1 cellular context compared by ENCODE assay signal in the genomic region with DNA sequence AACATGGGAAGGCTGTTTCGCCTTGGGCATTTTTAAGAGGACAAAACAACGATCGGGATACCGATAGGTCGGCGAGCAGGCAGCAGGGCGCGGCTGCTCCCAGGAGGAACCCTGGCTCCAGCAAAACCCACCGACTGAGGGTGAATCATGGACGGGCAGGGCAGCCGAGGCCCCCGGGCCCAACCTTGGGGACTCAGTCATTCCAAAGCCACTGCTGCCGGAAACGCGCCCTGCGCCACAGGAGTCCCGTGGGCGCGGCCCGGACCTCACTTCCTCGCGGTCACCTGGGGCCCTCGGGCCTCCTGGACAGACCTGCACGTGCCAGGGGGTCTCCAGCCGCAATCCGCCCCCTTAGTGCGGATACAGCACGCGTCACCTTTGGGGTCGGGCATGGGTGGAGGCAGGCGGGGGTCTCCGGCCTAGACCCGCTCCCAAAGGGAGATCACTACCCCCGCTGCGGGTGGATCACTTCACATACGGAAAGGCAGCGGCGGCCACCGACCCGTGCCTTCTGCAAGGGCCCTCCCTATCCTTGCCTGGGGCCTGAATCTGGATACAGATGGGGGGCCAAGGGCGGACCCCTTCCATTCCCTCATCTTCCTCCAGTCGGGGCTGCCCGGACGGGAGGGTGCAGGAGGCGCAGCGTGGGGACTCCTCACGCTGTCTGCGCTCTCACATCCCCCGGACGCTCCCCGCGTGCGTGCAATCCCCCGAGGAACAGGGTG.
A peak's percentile ranks its signal among the peaks of the same experiment; 100 is the strongest.
TF ChIP-seq lines count a peak whose summit lies in the region.

No MANE protein-coding gene starts in this region.

TF ChIP-seq in HepG2, 621 proteins besides CTCF, POLR2A, EP300 and RAD21 (continued from another document and continues in another):
- TF ChIP-seq, protein P1, sequence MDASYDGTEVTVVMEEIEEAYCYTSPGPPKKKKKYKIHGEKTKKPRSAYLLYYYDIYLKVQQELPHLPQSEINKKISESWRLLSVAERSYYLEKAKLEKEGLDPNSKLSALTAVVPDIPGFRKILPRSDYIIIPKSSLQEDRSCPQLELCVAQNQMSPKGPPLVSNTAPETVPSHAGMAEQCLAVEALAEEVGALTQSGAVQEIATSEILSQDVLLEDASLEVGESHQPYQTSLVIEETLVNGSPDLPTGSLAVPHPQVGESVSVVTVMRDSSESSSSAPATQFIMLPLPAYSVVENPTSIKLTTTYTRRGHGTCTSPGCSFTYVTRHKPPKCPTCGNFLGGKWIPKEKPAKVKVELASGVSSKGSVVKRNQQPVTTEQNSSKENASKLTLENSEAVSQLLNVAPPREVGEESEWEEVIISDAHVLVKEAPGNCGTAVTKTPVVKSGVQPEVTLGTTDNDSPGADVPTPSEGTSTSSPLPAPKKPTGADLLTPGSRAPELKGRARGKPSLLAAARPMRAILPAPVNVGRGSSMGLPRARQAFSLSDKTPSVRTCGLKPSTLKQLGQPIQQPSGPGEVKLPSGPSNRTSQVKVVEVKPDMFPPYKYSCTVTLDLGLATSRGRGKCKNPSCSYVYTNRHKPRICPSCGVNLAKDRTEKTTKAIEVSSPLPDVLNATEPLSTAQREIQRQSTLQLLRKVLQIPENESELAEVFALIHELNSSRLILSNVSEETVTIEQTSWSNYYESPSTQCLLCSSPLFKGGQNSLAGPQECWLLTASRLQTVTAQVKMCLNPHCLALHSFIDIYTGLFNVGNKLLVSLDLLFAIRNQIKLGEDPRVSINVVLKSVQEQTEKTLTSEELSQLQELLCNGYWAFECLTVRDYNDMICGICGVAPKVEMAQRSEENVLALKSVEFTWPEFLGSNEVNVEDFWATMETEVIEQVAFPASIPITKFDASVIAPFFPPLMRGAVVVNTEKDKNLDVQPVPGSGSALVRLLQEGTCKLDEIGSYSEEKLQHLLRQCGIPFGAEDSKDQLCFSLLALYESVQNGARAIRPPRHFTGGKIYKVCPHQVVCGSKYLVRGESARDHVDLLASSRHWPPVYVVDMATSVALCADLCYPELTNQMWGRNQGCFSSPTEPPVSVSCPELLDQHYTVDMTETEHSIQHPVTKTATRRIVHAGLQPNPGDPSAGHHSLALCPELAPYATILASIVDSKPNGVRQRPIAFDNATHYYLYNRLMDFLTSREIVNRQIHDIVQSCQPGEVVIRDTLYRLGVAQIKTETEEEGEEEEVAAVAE (CRISPR knock-in tag; IDR thresholded peaks at IDR 0.05; ENCODE audit: borderline replicate concordance): peak; percentile 22; the same call in 1 of the 2 replicates
- TF ChIP-seq, protein P2, sequence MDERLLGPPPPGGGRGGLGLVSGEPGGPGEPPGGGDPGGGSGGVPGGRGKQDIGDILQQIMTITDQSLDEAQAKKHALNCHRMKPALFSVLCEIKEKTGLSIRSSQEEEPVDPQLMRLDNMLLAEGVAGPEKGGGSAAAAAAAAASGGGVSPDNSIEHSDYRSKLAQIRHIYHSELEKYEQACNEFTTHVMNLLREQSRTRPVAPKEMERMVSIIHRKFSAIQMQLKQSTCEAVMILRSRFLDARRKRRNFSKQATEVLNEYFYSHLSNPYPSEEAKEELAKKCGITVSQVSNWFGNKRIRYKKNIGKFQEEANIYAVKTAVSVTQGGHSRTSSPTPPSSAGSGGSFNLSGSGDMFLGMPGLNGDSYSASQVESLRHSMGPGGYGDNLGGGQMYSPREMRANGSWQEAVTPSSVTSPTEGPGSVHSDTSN (CRISPR knock-in tag; IDR thresholded peaks at IDR 0.05): no peak
- TF ChIP-seq SIX1 (CRISPR knock-in tag; IDR thresholded peaks at IDR 0.05; ENCODE audit: borderline replicate concordance) (no peak), GTF2F1 (IDR thresholded peaks at IDR 0.05; ENCODE audit: low read length) (no peak), CC2D1A (CRISPR knock-in tag; IDR thresholded peaks at IDR 0.05) (no peak), KLF13 (CRISPR knock-in tag; IDR thresholded peaks at IDR 0.05) (no peak), KLF16 (CRISPR knock-in tag; IDR thresholded peaks at IDR 0.05) (no peak), ZNF792 (CRISPR knock-in tag; IDR thresholded peaks at IDR 0.05) (0 out of 2 replicates have a peak, but pooled peaks have one; percentile 20), ZNF607 (CRISPR knock-in tag; IDR thresholded peaks at IDR 0.05; ENCODE audit: borderline replicate concordance) (peak; percentile 45), HNRNPLL (IDR thresholded peaks at IDR 0.05; ENCODE audit: low read depth, low read length, poor library complexity, severe bottlenecking) (peak; percentile 86), ARNT2 (CRISPR knock-in tag; IDR thresholded peaks at IDR 0.05; ENCODE audit: low read depth) (no peak), ZNF33B (CRISPR knock-in tag; IDR thresholded peaks at IDR 0.05) (0 out of 2 replicates have a peak, but pooled peaks have one; percentile 39), TEAD2 (CRISPR knock-in tag; IDR thresholded peaks at IDR 0.05) (no peak), DNMT3B (CRISPR knock-in tag; conservative IDR thresholded peaks at IDR 0.05) (no peak), ZNF567 (CRISPR knock-in tag; IDR thresholded peaks at IDR 0.05; ENCODE audit: borderline replicate concordance) (no peak), FOXA1 (IDR thresholded peaks at IDR 0.05) (no peak), FOXA1 (CRISPR knock-in tag; IDR thresholded peaks at IDR 0.05) (no peak), SP5 (CRISPR knock-in tag; IDR thresholded peaks at IDR 0.05; ENCODE audit: borderline replicate concordance, low read depth) (no peak; the same call in 1 of the 2 replicates), YEATS2 (CRISPR knock-in tag; IDR thresholded peaks at IDR 0.05; ENCODE audit: borderline replicate concordance) (no peak; the same call in 1 of the 2 replicates), ZNF317 (CRISPR knock-in tag; IDR thresholded peaks at IDR 0.05) (peak; percentile 48; the same call in 1 of the 2 replicates), SAFB2 (CRISPR knock-in tag; IDR thresholded peaks at IDR 0.05; ENCODE audit: borderline replicate concordance, low read depth) (no peak), PHF20 (CRISPR knock-in tag; IDR thresholded peaks at IDR 0.05) (peak; percentile 43), ZNF766 (CRISPR knock-in tag; IDR thresholded peaks at IDR 0.05; ENCODE audit: borderline replicate concordance) (0 out of 2 replicates have a peak, but pooled peaks have one; percentile 36), HOXA3 (CRISPR knock-in tag; IDR thresholded peaks at IDR 0.05) (no peak; the same call in 1 of the 2 replicates), KLF15 (CRISPR knock-in tag; IDR thresholded peaks at IDR 0.05; ENCODE audit: borderline replicate concordance) (peak; percentile 49; the same call in 1 of the 2 replicates), ZFY (CRISPR knock-in tag; IDR thresholded peaks at IDR 0.05) (peak; percentile 74; the same call in 1 of the 2 replicates), KDM3A (CRISPR knock-in tag; IDR thresholded peaks at IDR 0.05; ENCODE audit: low read depth) (no peak; the same call in 1 of the 2 replicates), ZNF431 (CRISPR knock-in tag; IDR thresholded peaks at IDR 0.05; ENCODE audit: borderline replicate concordance, low read depth) (peak; percentile 52; the same call in 1 of the 2 replicates), ZNF343 (CRISPR knock-in tag; IDR thresholded peaks at IDR 0.05) (no peak), PAF1 (CRISPR knock-in tag; IDR thresholded peaks at IDR 0.05) (no peak), ZNF547 (CRISPR knock-in tag; IDR thresholded peaks at IDR 0.05) (peak; percentile 42; the same call in 1 of the 2 replicates), AHR (CRISPR knock-in tag; IDR thresholded peaks at IDR 0.05) (no peak), NKX3-1 (CRISPR knock-in tag; IDR thresholded peaks at IDR 0.05) (no peak), ZSCAN31 (CRISPR knock-in tag; IDR thresholded peaks at IDR 0.05; ENCODE audit: low read depth) (peak; percentile 55; the same call in 1 of the 2 replicates), SOX6 (IDR thresholded peaks at IDR 0.05) (no peak), SOX6 (CRISPR knock-in tag; IDR thresholded peaks at IDR 0.05) (no peak), KDM5A (IDR thresholded peaks at IDR 0.05; ENCODE audit: borderline replicate concordance, low read length) (no peak), IKZF1 (IDR thresholded peaks at IDR 0.05) (no peak), SRY (CRISPR knock-in tag; IDR thresholded peaks at IDR 0.05) (no peak), RAD51 (IDR thresholded peaks at IDR 0.05; ENCODE audit: borderline replicate concordance) (no peak), ZNF234 (CRISPR knock-in tag; conservative IDR thresholded peaks at IDR 0.05) (peak; percentile 60; the same call in 1 of the 2 replicates), SOX5 (CRISPR knock-in tag; IDR thresholded peaks at IDR 0.05; ENCODE audit: borderline replicate concordance) (no peak), TEAD3 (CRISPR knock-in tag; optimal IDR thresholded peaks at IDR 0.05; ENCODE audit: borderline replicate concordance) (peak; percentile 6), SOX13 (IDR thresholded peaks at IDR 0.05) (no peak), SOX13 (CRISPR knock-in tag; conservative IDR thresholded peaks at IDR 0.05 in 1 of 2, IDR thresholded peaks at IDR 0.05 in 1 of 2) (peak in 1 of 2 experiments; percentile 22; a peak in 1 of 4 replicates), RFXAP (CRISPR knock-in tag; IDR thresholded peaks at IDR 0.05; ENCODE audit: borderline replicate concordance) (no peak)
- TF ChIP-seq, protein P3, sequence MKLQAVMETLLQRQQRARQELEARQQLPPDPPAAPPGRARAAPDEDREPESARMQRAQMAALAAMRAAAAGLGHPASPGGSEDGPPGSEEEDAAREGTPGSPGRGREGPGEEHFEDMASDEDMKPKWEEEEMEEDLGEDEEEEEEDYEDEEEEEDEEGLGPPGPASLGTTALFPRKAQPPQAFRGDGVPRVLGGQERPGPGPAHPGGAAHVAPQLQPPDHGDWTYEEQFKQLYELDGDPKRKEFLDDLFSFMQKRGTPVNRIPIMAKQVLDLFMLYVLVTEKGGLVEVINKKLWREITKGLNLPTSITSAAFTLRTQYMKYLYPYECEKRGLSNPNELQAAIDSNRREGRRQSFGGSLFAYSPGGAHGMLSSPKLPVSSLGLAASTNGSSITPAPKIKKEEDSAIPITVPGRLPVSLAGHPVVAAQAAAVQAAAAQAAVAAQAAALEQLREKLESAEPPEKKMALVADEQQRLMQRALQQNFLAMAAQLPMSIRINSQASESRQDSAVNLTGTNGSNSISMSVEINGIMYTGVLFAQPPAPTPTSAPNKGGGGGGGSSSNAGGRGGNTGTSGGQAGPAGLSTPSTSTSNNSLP (IDR thresholded peaks at IDR 0.05; ENCODE audit: low read depth, low read length): no peak
- TF ChIP-seq, protein P4, sequence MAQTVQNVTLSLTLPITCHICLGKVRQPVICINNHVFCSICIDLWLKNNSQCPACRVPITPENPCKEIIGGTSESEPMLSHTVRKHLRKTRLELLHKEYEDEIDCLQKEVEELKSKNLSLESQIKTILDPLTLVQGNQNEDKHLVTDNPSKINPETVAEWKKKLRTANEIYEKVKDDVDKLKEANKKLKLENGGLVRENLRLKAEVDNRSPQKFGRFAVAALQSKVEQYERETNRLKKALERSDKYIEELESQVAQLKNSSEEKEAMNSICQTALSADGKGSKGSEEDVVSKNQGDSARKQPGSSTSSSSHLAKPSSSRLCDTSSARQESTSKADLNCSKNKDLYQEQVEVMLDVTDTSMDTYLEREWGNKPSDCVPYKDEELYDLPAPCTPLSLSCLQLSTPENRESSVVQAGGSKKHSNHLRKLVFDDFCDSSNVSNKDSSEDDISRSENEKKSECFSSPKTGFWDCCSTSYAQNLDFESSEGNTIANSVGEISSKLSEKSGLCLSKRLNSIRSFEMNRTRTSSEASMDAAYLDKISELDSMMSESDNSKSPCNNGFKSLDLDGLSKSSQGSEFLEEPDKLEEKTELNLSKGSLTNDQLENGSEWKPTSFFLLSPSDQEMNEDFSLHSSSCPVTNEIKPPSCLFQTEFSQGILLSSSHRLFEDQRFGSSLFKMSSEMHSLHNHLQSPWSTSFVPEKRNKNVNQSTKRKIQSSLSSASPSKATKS (CRISPR knock-in tag; IDR thresholded peaks at IDR 0.05): peak; percentile 44; the same call in 1 of the 2 replicates
- TF ChIP-seq, protein P5, sequence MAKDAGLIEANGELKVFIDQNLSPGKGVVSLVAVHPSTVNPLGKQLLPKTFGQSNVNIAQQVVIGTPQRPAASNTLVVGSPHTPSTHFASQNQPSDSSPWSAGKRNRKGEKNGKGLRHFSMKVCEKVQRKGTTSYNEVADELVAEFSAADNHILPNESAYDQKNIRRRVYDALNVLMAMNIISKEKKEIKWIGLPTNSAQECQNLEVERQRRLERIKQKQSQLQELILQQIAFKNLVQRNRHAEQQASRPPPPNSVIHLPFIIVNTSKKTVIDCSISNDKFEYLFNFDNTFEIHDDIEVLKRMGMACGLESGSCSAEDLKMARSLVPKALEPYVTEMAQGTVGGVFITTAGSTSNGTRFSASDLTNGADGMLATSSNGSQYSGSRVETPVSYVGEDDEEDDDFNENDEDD (CRISPR knock-in tag; IDR thresholded peaks at IDR 0.05; ENCODE audit: borderline replicate concordance): peak; percentile 20; the same call in 1 of the 2 replicates
- TF ChIP-seq, protein P6, sequence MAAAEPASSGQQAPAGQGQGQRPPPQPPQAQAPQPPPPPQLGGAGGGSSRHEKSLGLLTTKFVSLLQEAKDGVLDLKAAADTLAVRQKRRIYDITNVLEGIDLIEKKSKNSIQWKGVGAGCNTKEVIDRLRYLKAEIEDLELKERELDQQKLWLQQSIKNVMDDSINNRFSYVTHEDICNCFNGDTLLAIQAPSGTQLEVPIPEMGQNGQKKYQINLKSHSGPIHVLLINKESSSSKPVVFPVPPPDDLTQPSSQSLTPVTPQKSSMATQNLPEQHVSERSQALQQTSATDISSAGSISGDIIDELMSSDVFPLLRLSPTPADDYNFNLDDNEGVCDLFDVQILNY (CRISPR knock-in tag; conservative IDR thresholded peaks at IDR 0.05): no peak
- TF ChIP-seq, protein P7, sequence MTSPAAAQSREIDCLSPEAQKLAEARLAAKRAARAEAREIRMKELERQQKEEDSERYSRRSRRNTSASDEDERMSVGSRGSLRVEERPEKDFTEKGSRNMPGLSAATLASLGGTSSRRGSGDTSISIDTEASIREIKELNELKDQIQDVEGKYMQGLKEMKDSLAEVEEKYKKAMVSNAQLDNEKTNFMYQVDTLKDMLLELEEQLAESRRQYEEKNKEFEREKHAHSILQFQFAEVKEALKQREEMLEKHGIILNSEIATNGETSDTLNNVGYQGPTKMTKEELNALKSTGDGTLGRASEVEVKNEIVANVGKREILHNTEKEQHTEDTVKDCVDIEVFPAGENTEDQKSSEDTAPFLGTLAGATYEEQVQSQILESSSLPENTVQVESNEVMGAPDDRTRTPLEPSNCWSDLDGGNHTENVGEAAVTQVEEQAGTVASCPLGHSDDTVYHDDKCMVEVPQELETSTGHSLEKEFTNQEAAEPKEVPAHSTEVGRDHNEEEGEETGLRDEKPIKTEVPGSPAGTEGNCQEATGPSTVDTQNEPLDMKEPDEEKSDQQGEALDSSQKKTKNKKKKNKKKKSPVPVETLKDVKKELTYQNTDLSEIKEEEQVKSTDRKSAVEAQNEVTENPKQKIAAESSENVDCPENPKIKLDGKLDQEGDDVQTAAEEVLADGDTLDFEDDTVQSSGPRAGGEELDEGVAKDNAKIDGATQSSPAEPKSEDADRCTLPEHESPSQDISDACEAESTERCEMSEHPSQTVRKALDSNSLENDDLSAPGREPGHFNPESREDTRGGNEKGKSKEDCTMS (CRISPR knock-in tag; conservative IDR thresholded peaks at IDR 0.05): no peak
- TF ChIP-seq, protein P8, sequence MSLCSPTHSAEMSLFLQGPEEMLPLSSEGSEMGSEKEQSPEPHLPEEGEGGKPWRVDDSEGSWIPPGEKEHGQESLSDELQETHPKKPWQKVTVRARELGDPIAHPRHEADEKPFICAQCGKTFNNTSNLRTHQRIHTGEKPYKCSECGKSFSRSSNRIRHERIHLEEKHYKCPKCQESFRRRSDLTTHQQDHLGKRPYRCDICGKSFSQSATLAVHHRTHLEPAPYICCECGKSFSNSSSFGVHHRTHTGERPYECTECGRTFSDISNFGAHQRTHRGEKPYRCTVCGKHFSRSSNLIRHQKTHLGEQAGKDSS (CRISPR knock-in tag; IDR thresholded peaks at IDR 0.05; ENCODE audit: borderline replicate concordance, low read depth): no peak
